8 cellular contexts compared by ENCODE assay signal in genomic region chr2:69385443-69386151, GRCh38. TPM values are rescaled to one million over a fixed set of nuclear protein-coding genes. Genes with fewer than 3 reads are reported as not detected.
A peak's percentile ranks its signal among the peaks of the same experiment; 100 is the strongest.
DNase-seq lines count a peak whose midpoint lies in the region; ATAC-seq, FAIRE-seq and TF ChIP-seq lines count a peak whose summit lies in the region.

No MANE protein-coding gene starts in this region.

- TF ChIP-seq RAD21 in GM12878 (IDR thresholded peaks at IDR 0.05; ENCODE audit: insufficient read depth, low read depth, low read length), result no peak

- H3K9ac ChIP-seq in GM12878 (ENCODE audit: control insufficient read depth, insufficient read depth, low read length) (no peak overlapping the region; the same call in none of the 2 replicates), mesendoderm (ENCODE audit: low read length) (peak overlapping the region; percentile 90)

- H3K4me2 ChIP-seq in GM12878 (ENCODE audit: control insufficient read depth, insufficient read depth) (peak overlapping the region; percentile 64; the same call in 1 of the 2 replicates), mesendoderm (ENCODE audit: low read length) (no peak overlapping the region)

- no peaks in the 10 kb centered on the region; the same call in 1 of the 2 replicates for H4K20me1 ChIP-seq in GM12878 (ENCODE audit: control insufficient read depth, insufficient read depth)

- no TSS peak for BruUV-seq in GM12878 (replicated peaks; lab: Mats Ljungman, UMichigan)

- CTCF ChIA-PET in GM12878 (lab: Yijun Ruan, JAX), result interaction anchor here (0.7 to 3.7 kb wide), 10 partner anchors 8 to 1685 kb away, joined by 3 to 30 read pairs (median 4); partner anchors contain the start of gene NFU1

- H3K79me1 ChIP-seq in mesendoderm (ENCODE audit: low read length), result peaks cover 4% of the 10 kb centered on the region

- RAD21 ChIA-PET in GM12878 (lab: Charles Lee; ENCODE audit: unreplicated experiment), result interaction anchor here (0.8 to 1.9 kb wide), 5 partner anchors 8 to 700 kb away, joined by 3 to 16 read pairs (median 5); partner anchors contain the start of gene NFU1

- peak overlapping the region; percentile 89 to 96 (median 94) for H3K4me3 Mint-ChIP-seq in IgD-negative memory B cell

- no peaks in the 10 kb centered on the region for H3K27me3 Mint-ChIP-seq in IgD-negative memory B cell

- H4K5ac ChIP-seq in mesendoderm (ENCODE audit: low read length), result no peak overlapping the region

- H4K8ac ChIP-seq in mesendoderm (ENCODE audit: low read depth, low read length), result no peak overlapping the region

- peak overlapping the region in 1 of 3 donors; percentile 77 for H3K27ac Mint-ChIP-seq in IgD-negative memory B cell

- no peak for TF ChIP-seq POLR2A in GM12878 (IDR thresholded peaks at IDR 0.05; ENCODE audit: low read depth, low read length)

- H3K4me1 ChIP-seq in GM12878 (ENCODE audit: control insufficient read depth, insufficient read depth, low read length) (peaks cover 12% of the 10 kb centered on the region; the same call in 1 of the 2 replicates), mesendoderm (ENCODE audit: control insufficient read depth, low read depth, low read length) (peaks cover 3% of the 10 kb centered on the region)

- H3K27ac ChIP-seq in GM12878 (ENCODE audit: control insufficient read depth, insufficient read depth) (peak overlapping the region; percentile 69), mesendoderm (ENCODE audit: low read depth, low read length) (no peak overlapping the region)

- intact Hi-C loops in GM12878 (cut with micrococcal nuclease; ENCODE audit: unreplicated experiment), result loop anchor here (2.0 to 10.0 kb wide), 2 partner anchors 51 to 259 kb away; partner anchors contain the start of genes AAK1 and NFU1

- no peaks in the 10 kb centered on the region for H3K9me3 ChIP-seq in GM12878 (replicated peaks; ENCODE audit: control insufficient read depth, insufficient read depth, low read length)

- H2AK5ac ChIP-seq in mesendoderm (ENCODE audit: low read length), result no peak overlapping the region

- no peak for TF ChIP-seq EP300 in GM12878 (IDR thresholded peaks at IDR 0.05; ENCODE audit: borderline replicate concordance in 1 of 2, control insufficient read depth in 1 of 2, low read depth in 2 of 2, low read length in 2 of 2)

- H3K4ac ChIP-seq in mesendoderm (ENCODE audit: low read depth, low read length), result no peak overlapping the region

- no peak for TF ChIP-seq CTCF in AG09319 (IDR thresholded peaks at IDR 0.05; ENCODE audit: low read depth, low read length)
- no peak for TF ChIP-seq CTCF in GM12878 (IDR thresholded peaks at IDR 0.05 in 2 of 3, conservative IDR thresholded peaks at IDR 0.05 in 1 of 3; ENCODE audit: control insufficient read depth in 2 of 3, extremely low read depth in 1 of 3, insufficient read depth in 1 of 3, low read depth in 3 of 3, low read length in 3 of 3)

- H3K18ac ChIP-seq in mesendoderm (ENCODE audit: low read length), result no peak overlapping the region

- H3K9me3 Mint-ChIP-seq in IgD-negative memory B cell, result no peaks in the 10 kb centered on the region

- POLR2A ChIA-PET in GM12878 (lab: Charles Lee), result interaction anchor here (0.6 to 2.7 kb wide), 10 partner anchors 8 to 873 kb away, joined by 3 to 16 read pairs (median 4); partner anchors contain the start of genes MXD1 and NFU1

- H3K36me3 Mint-ChIP-seq in IgD-negative memory B cell, result no peaks in the 10 kb centered on the region

- H3K4me1 Mint-ChIP-seq in IgD-negative memory B cell, result peaks cover 27 to 39% (median 28%) of the 10 kb centered on the region in 3 donors

- DNase-seq in AG09319 (ENCODE audit: extremely low read depth, low read depth), result peak; percentile 48
- DNase-seq in GM12878 (ENCODE audit: low read depth, low spot score), result no peak
- peak; percentile 77 for DNase-seq in mesendoderm

- H3K56ac ChIP-seq in mesendoderm (ENCODE audit: low read length), result no peak overlapping the region

- no peak overlapping the region for H2AFZ ChIP-seq in GM12878 (ENCODE audit: control insufficient read depth, low read depth, low read length)

- in situ Hi-C loops in GM12878 (cut with MboI), result no loop called here

- H2BK5ac ChIP-seq in mesendoderm (ENCODE audit: low read length), result no peak overlapping the region

- peak overlapping the region; percentile 79 for H3K4me3 ChIP-seq in GM12878
- H3K4me3 ChIP-seq in mesendoderm (ENCODE audit: low read length), result no peak overlapping the region

- ATAC-seq in GM12878 (no peak), HG03565 (IDR thresholded peaks at IDR 0.05; ENCODE audit: unreplicated experiment) (no peak), HG03139 (IDR thresholded peaks at IDR 0.05; ENCODE audit: unreplicated experiment) (no peak), GM18861 (IDR thresholded peaks at IDR 0.05; ENCODE audit: unreplicated experiment) (no peak), HG03025 (IDR thresholded peaks at IDR 0.05; ENCODE audit: low FRiP score, unreplicated experiment) (no peak)

- SMC1A ChIA-PET in GM12878 (lab: Charles Lee; ENCODE audit: uncharacterized antibody, unreplicated experiment), result interaction anchor here (0.6 to 2.2 kb wide), 10 partner anchors 9 to 725 kb away, joined by 3 to 27 read pairs (median 4); partner anchors contain the start of genes MXD1 and NFU1

- no peak overlapping the region for H3K23ac ChIP-seq in mesendoderm (ENCODE audit: low read length)

- no peak overlapping the region for H2BK15ac ChIP-seq in mesendoderm (replicated peaks; ENCODE audit: low read depth)

- FAIRE-seq in GM12878 (lab: Jason Lieb, UNC), result no peak

- WGBS in GM12878 (ENCODE audit: insufficient coverage, insufficient replicate concordance, low lambda C conversion rate, missing lambda C conversion rate), result 55% methylated on average over 8 of the region's 8 CpGs
- WGBS in mesendoderm (ENCODE audit: extremely low coverage, insufficient coverage, low lambda C conversion rate), result no CpG with 5 or more reads among the region's 8 CpGs

- no peaks in the 10 kb centered on the region for H3K36me3 ChIP-seq in GM12878 (ENCODE audit: control insufficient read depth in 2 of 2, insufficient read depth in 2 of 2, low read length in 1 of 2)
- no peaks in the 10 kb centered on the region for H3K36me3 ChIP-seq in mesendoderm (ENCODE audit: control insufficient read depth, insufficient read depth, low read length)

- no peaks in the 10 kb centered on the region for H3K27me3 ChIP-seq in GM12878 (replicated peaks in 1 of 2; ENCODE audit: control insufficient read depth in 2 of 2, insufficient read depth in 2 of 2, low read length in 1 of 2)
- no peaks in the 10 kb centered on the region for H3K27me3 ChIP-seq in mesendoderm (ENCODE audit: insufficient read depth, low read length, poor library complexity)

- H2BK120ac ChIP-seq in mesendoderm (ENCODE audit: low read depth, low read length), result no peak overlapping the region

- peaks cover 71% of the 10 kb centered on the region for H3K79me2 ChIP-seq in GM12878 (ENCODE audit: control insufficient read depth, insufficient read depth, low read length)
- peaks cover 35% of the 10 kb centered on the region for H3K79me2 ChIP-seq in mesendoderm (ENCODE audit: control insufficient read depth, insufficient read depth, low read length)

RNA-seq across cellular contexts. Expression of gene GFPT1, which starts 1.4 kb away (rescaled TPM):
- polyA plus RNA-seq in IgD-negative memory B cell, result 6.4 TPM
- total RNA-seq in GM12878 (2013; cell fraction: nucleolus; rRNA removed), result 29.2 and 30.2 TPM in 2 replicates
- total RNA-seq in GM12878 (2014; rRNA removed), result 23.8 and 28.2 TPM in 2 replicates
- 28.4 and 29.7 TPM in 2 replicates for total RNA-seq in GM12878 (2014; rRNA removed; fragmentation: Illumina TruSeq; extraction: Trizol)
- total RNA-seq in GM12878 (2021), result 46.8 and 53.9 TPM in 2 replicates
- polyA plus RNA-seq in GM12878 (2011; ENCODE audit: low read depth), result 14.1 TPM
- polyA plus RNA-seq in GM12878 (2011; rRNA removed), result 20.5 and 34.1 TPM in 2 replicates
- polyA plus RNA-seq in GM12878 (2011; cell fraction: cytosol; rRNA removed), result 10.2 and 15.1 TPM in 2 replicates
- polyA plus RNA-seq in GM12878 (2011; cell fraction: nucleus; rRNA removed), result 8.4 and 11.9 TPM in 2 replicates
- polyA plus RNA-seq in GM12878 (2012), result 19.4 and 24.3 TPM in 2 replicates
- 25.1 and 32.6 TPM in 2 replicates for polyA plus RNA-seq in GM12878 (2014; fragmentation: Illumina TruSeq; extraction: Trizol)
- polyA plus RNA-seq in GM12878 (2014; fragmentation: Nextera tagmentation; extraction: Ambion mirVana), result 10 to 100 TPM; 10.1 to 13.0 TPM
- 14.6 and 17.4 TPM in 2 replicates for polyA plus RNA-seq in GM12878 (2014; rRNA removed)
- polyA plus RNA-seq in GM12878 (2016; fragmentation: Nextera tagmentation; extraction: Ambion mirVana), result 10 to 100 TPM; 81.9 to 95.2 TPM
- polyA minus RNA-seq in GM12878 (2011; rRNA and poly(A)+ RNA removed), result 22.9 and 30.2 TPM in 2 replicates
- polyA minus RNA-seq in GM12878 (2011; cell fraction: cytosol; rRNA and poly(A)+ RNA removed), result 15.3 and 19.4 TPM in 2 replicates
- 6.9 and 10.6 TPM in 2 replicates for polyA minus RNA-seq in GM12878 (2011; cell fraction: nucleus; rRNA and poly(A)+ RNA removed)
- 38.1 TPM for polyA plus RNA-seq in mesendoderm (2013, experiment 1 of 2)
- 36.3 TPM for polyA plus RNA-seq in mesendoderm (2013, experiment 2 of 2)

RNA-seq across cellular contexts. Expression of gene NFU1, which starts 51.6 kb away (rescaled TPM):
- polyA plus RNA-seq in IgD-negative memory B cell (87.2 TPM), GM12878 (2011; rRNA removed) (41.5 and 75.1 TPM in 2 replicates), GM12878 (2014; fragmentation: Illumina TruSeq; extraction: Trizol) (37.2 and 45.5 TPM in 2 replicates), GM12878 (2014; fragmentation: Nextera tagmentation; extraction: Ambion mirVana) (10 to 100 TPM; 38.5 to 61.2 TPM), GM12878 (2014; rRNA removed) (33.7 and 41.6 TPM in 2 replicates), GM12878 (2016; fragmentation: Nextera tagmentation; extraction: Ambion mirVana) (10 to 100 TPM; 84.0 to 86.0 TPM)
- total RNA-seq in GM12878 (2013; cell fraction: nucleolus; rRNA removed), result 8.7 and 12.0 TPM in 2 replicates
- total RNA-seq in GM12878 (2014; rRNA removed) (27.3 and 35.4 TPM in 2 replicates), GM12878 (2014; rRNA removed; fragmentation: Illumina TruSeq; extraction: Trizol) (45.0 and 45.6 TPM in 2 replicates), GM12878 (2021) (32.7 and 36.5 TPM in 2 replicates)
- polyA plus RNA-seq in GM12878 (2011; ENCODE audit: low read depth), result 21.9 TPM
- 14.5 and 15.2 TPM in 2 replicates for polyA plus RNA-seq in GM12878 (2011; cell fraction: cytosol; rRNA removed)
- 12.0 and 13.0 TPM in 2 replicates for polyA plus RNA-seq in GM12878 (2011; cell fraction: nucleus; rRNA removed)
- polyA plus RNA-seq in GM12878 (2012), result 34.0 and 34.9 TPM in 2 replicates
- polyA minus RNA-seq in GM12878 (2011; rRNA and poly(A)+ RNA removed), result 8.4 and 11.3 TPM in 2 replicates
- polyA minus RNA-seq in GM12878 (2011; cell fraction: cytosol; rRNA and poly(A)+ RNA removed), result 3.1 and 6.0 TPM in 2 replicates
- 3.4 and 4.3 TPM in 2 replicates for polyA minus RNA-seq in GM12878 (2011; cell fraction: nucleus; rRNA and poly(A)+ RNA removed)
- polyA plus RNA-seq in mesendoderm (2013, experiment 1 of 2), result 96.6 TPM
- 97.0 TPM for polyA plus RNA-seq in mesendoderm (2013, experiment 2 of 2)
